8 cellular contexts compared by ENCODE assay signal in genomic region chr16:68079616-68080344, GRCh38. TPM values are rescaled to one million over a fixed set of nuclear protein-coding genes. Genes with fewer than 3 reads are reported as not detected.
DNase-seq lines count a peak whose midpoint lies in the region; TF ChIP-seq lines count a peak whose summit lies in the region.

No MANE protein-coding gene starts in this region.

- H3K27ac ChIP-seq in ascending aorta (peak overlapping the region; percentile 46 to 50), PC-9 (no peak overlapping the region)

- H3K4me1 ChIP-seq in ascending aorta (peaks cover 4 to 12% of the 10 kb centered on the region in 2 donors), PC-9 (replicated peaks; ENCODE audit: insufficient read depth) (no peaks in the 10 kb centered on the region)

- TF ChIP-seq CTCF in ascending aorta (IDR thresholded peaks at IDR 0.05) (no peak), PC-9 (conservative IDR thresholded peaks at IDR 0.05) (no peak)

- no peaks in the 10 kb centered on the region for H3K79me2 ChIP-seq in PC-9 (ENCODE audit: low read depth)

- CTCF ChIA-PET in PC-9 (lab: Charles Lee): no interaction called here

- H3K9me3 ChIP-seq in ascending aorta: no peaks in the 10 kb centered on the region
- H3K9me3 ChIP-seq in PC-9 (ENCODE audit: insufficient read depth, low read depth): no peaks in the 10 kb centered on the region

- H3K27me3 ChIP-seq in ascending aorta: no peaks in the 10 kb centered on the region
- no peaks in the 10 kb centered on the region for H3K27me3 ChIP-seq in PC-9 (ENCODE audit: insufficient read depth, low read depth)

- H3K36me3 ChIP-seq in ascending aorta (peaks cover 0 to 31% of the 10 kb centered on the region in 2 donors), PC-9 (ENCODE audit: low read depth) (0 out of 2 replicates have a peak, but pooled peaks cover 3% of the 10 kb centered on the region)

- no peak overlapping the region for H3K4me2 ChIP-seq in PC-9

- intact Hi-C loops in ascending aorta (cut with DNase I): loop anchor here (10.0 kb wide), 1 partner anchor 245 kb away; no protein-coding TSS in a partner anchor
- intact Hi-C loops in PC-9 (cut with micrococcal nuclease; ENCODE audit: unreplicated experiment): no loop called here

- no TSS peak for BruUV-seq in PC-9 (replicated peaks; lab: Mats Ljungman, UMichigan)

- peaks cover 8% of the 10 kb centered on the region for H3F3A ChIP-seq in PC-9 (ENCODE audit: insufficient read depth, low read depth)

- H2AFZ ChIP-seq in PC-9: no peak overlapping the region

- POLR2A ChIA-PET in PC-9 (lab: Charles Lee; ENCODE audit: unreplicated experiment): no interaction called here

- no peaks in the 10 kb centered on the region for H4K20me1 ChIP-seq in PC-9 (ENCODE audit: insufficient read depth)

- H3K9me2 ChIP-seq in PC-9 (ENCODE audit: insufficient read depth): no peaks in the 10 kb centered on the region

- no peak overlapping the region for H3K4me3 ChIP-seq in ascending aorta
- H3K4me3 ChIP-seq in PC-9: no peak overlapping the region

- DNase-seq in CMK (ENCODE audit: low read depth) (peak; percentile 98), T-helper 9 cell (peak; percentile 46), ascending aorta (ENCODE audit: low spot score in 2 of 2) (peak in 1 of 2 donors; percentile 78), mesenteric fat pad (ENCODE audit: low spot score) (peak; percentile 91), PC-9 (no peak), NCI-H1694 treated with DMSO at 0.1 percent for 48 hours (lab: John Stamatoyannopoulos, UW) (no peak), NCI-H1092 (lab: John Stamatoyannopoulos, UW) (no peak)
- peak; percentile 67 to 72 for DNase-seq in stimulated activated CD8-positive, alpha-beta memory T cell treated with anti-CD3 and anti-CD28 coated beads, Interleukin-7, amount 100 ng/mL, for 4 hours (ENCODE audit: low read depth in 2 of 2)

RNA-seq across cellular contexts. Expression of gene NFATC3, which starts 5.4 kb away (rescaled TPM):
- total RNA-seq in ascending aorta (36.4 TPM), mesenteric fat pad (38.2 TPM), PC-9 (2021) (37.2 and 43.7 TPM in 2 replicates)

RNA-seq across cellular contexts. Expression of gene DUS2, which starts 56.7 kb away (rescaled TPM):
- total RNA-seq in ascending aorta: 7.6 TPM
- 17.4 TPM for total RNA-seq in mesenteric fat pad
- total RNA-seq in PC-9 (2021): 25.4 and 29.7 TPM in 2 replicates

RNA-seq across cellular contexts. Expression of gene DDX28, which starts 56.7 kb away (rescaled TPM):
- total RNA-seq in ascending aorta: 3.0 TPM
- 7.8 TPM for total RNA-seq in mesenteric fat pad
- 6.3 and 7.5 TPM in 2 replicates for total RNA-seq in PC-9 (2021)

Comparison
In these comparisons a context has a peak if more than half of its experiments do, and no peak if none do; other contexts are left out.
1. DNase-seq: peak in CMK (single experiment), T-helper 9 cell (single experiment), mesenteric fat pad (single experiment) and stimulated activated CD8-positive, alpha-beta memory T cell treated with anti-CD3 and anti-CD28 coated beads, Interleukin-7, amount 100 ng/mL, for 4 hours (2 of 2); none in PC-9 (0 of 2), NCI-H1694 treated with DMSO at 0.1 percent for 48 hours (single experiment) and NCI-H1092 (single experiment).